In genomic region chr13:36997716-36998427, GRCh38 we compare ENCODE assay signal across 8 cellular contexts. TPM values are rescaled to one million over a fixed set of nuclear protein-coding genes. Genes with fewer than 3 reads are reported as not detected.
A peak's percentile ranks its signal among the peaks of the same experiment; 100 is the strongest.
DNase-seq lines count a peak whose midpoint lies in the region; ATAC-seq and TF ChIP-seq lines count a peak whose summit lies in the region.

No MANE protein-coding gene starts in this region.

- H3K27ac ChIP-seq in GM23338 (ENCODE audit: low read depth) = no peak overlapping the region
- peak overlapping the region in 2 of 4 donors; percentile 94 to 96 for H3K27ac ChIP-seq in gastroesophageal sphincter

- H3K27me3 ChIP-seq in GM23338 (ENCODE audit: insufficient read depth) (no peaks in the 10 kb centered on the region), gastroesophageal sphincter (no peaks in the 10 kb centered on the region), skeletal muscle satellite cell (ENCODE audit: control insufficient read depth, insufficient read depth, low read length) (no peaks in the 10 kb centered on the region)

- no peak for TF ChIP-seq POLR2A in gastroesophageal sphincter (IDR thresholded peaks at IDR 0.05)

- TF ChIP-seq CTCF in GM23338 (conservative IDR thresholded peaks at IDR 0.05; ENCODE audit: low read depth in 2 of 2) = no peak
- no peak for TF ChIP-seq CTCF in WI38 (IDR thresholded peaks at IDR 0.05; ENCODE audit: low read depth, low read length)
- no peak for TF ChIP-seq CTCF in gastroesophageal sphincter (IDR thresholded peaks at IDR 0.05)

- no peaks in the 10 kb centered on the region for H3K9me2 ChIP-seq in GM23338 (ENCODE audit: insufficient read depth)

- no peak for TF ChIP-seq EP300 in gastroesophageal sphincter (IDR thresholded peaks at IDR 0.05)

- peaks cover 15% of the 10 kb centered on the region for H3K4me1 Mint-ChIP-seq in GM23338

- ATAC-seq in GM23338 (no peak), gastroesophageal sphincter (no peak), GM18868 (IDR thresholded peaks at IDR 0.05; ENCODE audit: unreplicated experiment) (no peak)

- H3K36me3 Mint-ChIP-seq in GM23338 (ENCODE audit: low read depth) = peaks cover 28% of the 10 kb centered on the region

- H3K9me3 ChIP-seq in gastroesophageal sphincter (no peaks in the 10 kb centered on the region), skeletal muscle satellite cell (replicated peaks; ENCODE audit: low read length) (no peaks in the 10 kb centered on the region)

- H4K20me1 ChIP-seq in GM23338 (replicated peaks; ENCODE audit: insufficient read depth) = peaks cover 15% of the 10 kb centered on the region; the same call in 1 of the 2 replicates

- peak overlapping the region; percentile 100 for H3K4me3 Mint-ChIP-seq in GM23338

- H3K9me3 Mint-ChIP-seq in GM23338 = peaks cover 3% of the 10 kb centered on the region; the same call in 1 of the 3 replicates

- H2AFZ ChIP-seq in GM23338 = no peak overlapping the region

- H3K79me2 ChIP-seq in GM23338 (replicated peaks; ENCODE audit: insufficient read depth) = peaks cover 61% of the 10 kb centered on the region

- peaks cover 8% of the 10 kb centered on the region for H3K4me1 ChIP-seq in GM23338 (ENCODE audit: insufficient read depth)
- H3K4me1 ChIP-seq in gastroesophageal sphincter = peaks cover 0 to 28% (median 15%) of the 10 kb centered on the region in 3 donors
- H3K4me1 ChIP-seq in skeletal muscle satellite cell (ENCODE audit: control insufficient read depth, insufficient read depth, low read length) = peaks cover 25% of the 10 kb centered on the region

- H3K27ac Mint-ChIP-seq in GM23338 = 0 out of 2 replicates have a peak overlapping the region, but pooled peaks have one; percentile 93

- peak overlapping the region; percentile 95 for H3K9ac ChIP-seq in skeletal muscle satellite cell (ENCODE audit: low read depth, low read length)

- peaks cover 26% of the 10 kb centered on the region for H3K36me3 ChIP-seq in GM23338 (ENCODE audit: insufficient read depth)
- peaks cover 6 to 25% of the 10 kb centered on the region in 2 donors for H3K36me3 ChIP-seq in gastroesophageal sphincter
- peaks cover 27% of the 10 kb centered on the region for H3K36me3 ChIP-seq in skeletal muscle satellite cell (ENCODE audit: insufficient read depth, low read length)

- peaks cover 4% of the 10 kb centered on the region; the same call in 1 of the 2 replicates for H3F3A ChIP-seq in GM23338 (replicated peaks; ENCODE audit: low read depth)

- H3K4me2 ChIP-seq in GM23338 (peak overlapping the region; percentile 88), skeletal muscle satellite cell (ENCODE audit: low read length) (peak overlapping the region; percentile 95)

- peak overlapping the region; percentile 94 for H3K4me3 ChIP-seq in GM23338
- H3K4me3 ChIP-seq in WI38 (ENCODE audit: low read depth, low read length) = peak overlapping the region; percentile 100
- H3K4me3 ChIP-seq in gastroesophageal sphincter = peak overlapping the region; percentile 86 to 96
- peak overlapping the region; percentile 83 for H3K4me3 ChIP-seq in skeletal muscle satellite cell (ENCODE audit: low read length)

- 42 to 49% methylated on average over 4 to 6 of the region's 6 CpGs for WGBS in gastroesophageal sphincter (ENCODE audit: low coverage in 1 of 2), 2 donors

- H3K27me3 Mint-ChIP-seq in GM23338 (ENCODE audit: insufficient read depth, low read depth, poor library complexity) = peaks cover 18% of the 10 kb centered on the region

- DNase-seq in GM23338 (ENCODE audit: low spot score) (no peak), DMS79 treated with DMSO at 0.1 percent for 48 hours (lab: John Stamatoyannopoulos, UW) (no peak), kidney tubule cell (ENCODE audit: low spot score) (no peak), COLO668 (lab: John Stamatoyannopoulos, UW; ENCODE audit: unreplicated experiment) (no peak)

TF ChIP-seq in GM23338, 12 proteins besides CTCF, POLR2A, EP300 and RAD21 (continues in another document):
- TF ChIP-seq JUNB (IDR thresholded peaks at IDR 0.05; ENCODE audit: unreplicated experiment) (no peak), POLR2AphosphoS5 (IDR thresholded peaks at IDR 0.05; ENCODE audit: low read depth) (no peak), EZH2 (IDR thresholded peaks at IDR 0.05; ENCODE audit: low read depth, unreplicated experiment) (no peak), NANOG (IDR thresholded peaks at IDR 0.05; ENCODE audit: borderline replicate concordance) (no peak), REST (IDR thresholded peaks at IDR 0.05; ENCODE audit: unreplicated experiment) (no peak)

RNA-seq across cellular contexts. Expression of gene ALG5, which starts 1.3 kb away (rescaled TPM):
- 15.6 and 18.2 TPM in 2 replicates for total RNA-seq in GM23338 (2014; rRNA removed; shearing (Covaris generic))
- polyA plus RNA-seq in GM23338 (2016; fragmentation: Nextera tagmentation; extraction: Ambion mirVana) = 27.9 and 34.0 TPM in 2 replicates
- 10 to 100 TPM; 16.5 to 24.0 (median 22.4) TPM for total RNA-seq in gastroesophageal sphincter
- total RNA-seq in skeletal muscle satellite cell (2012; rRNA removed) = 42.1 and 49.6 TPM in 2 replicates

RNA-seq across cellular contexts. Expression of gene EXOSC8, which starts 2.7 kb away (rescaled TPM):
- total RNA-seq in GM23338 (2014; rRNA removed; shearing (Covaris generic)) = 69.0 and 89.1 TPM in 2 replicates
- 194 and 238 TPM in 2 replicates for polyA plus RNA-seq in GM23338 (2016; fragmentation: Nextera tagmentation; extraction: Ambion mirVana)
- total RNA-seq in gastroesophageal sphincter = 10 to 100 TPM; 20.3 to 28.4 (median 24.8) TPM
- 31.7 and 34.7 TPM in 2 replicates for total RNA-seq in skeletal muscle satellite cell (2012; rRNA removed)
